20 cellular contexts compared by ENCODE assay signal in genomic region chr16:66493490-66494401, GRCh38. TPM values are rescaled to one million over a fixed set of nuclear protein-coding genes. Genes with fewer than 3 reads are reported as not detected.
A peak's percentile ranks its signal among the peaks of the same experiment; 100 is the strongest.
DNase-seq lines count a peak whose midpoint lies in the region; ATAC-seq and TF ChIP-seq lines count a peak whose summit lies in the region.
"Had no signal": no experiment of that assay in that cellular context is flagged by ENCODE, and none has a peak within 500 bp of the region (broad histone marks: within the 10 kb centered on the region; RNA-seq: fewer than 3 reads in every experiment).

No MANE protein-coding gene starts in this region.

- peaks cover 16% of the 10 kb centered on the region; the same call in 1 of the 2 replicates for H3K36me3 Mint-ChIP-seq in WTC11
- H3K36me3 Mint-ChIP-seq in MCF 10A (ENCODE audit: insufficient read depth, unreplicated experiment), result peaks cover 5% of the 10 kb centered on the region
- H3K36me3 Mint-ChIP-seq: CD4-positive, CD25-positive, alpha-beta regulatory T cell had no signal

- no peaks in the 10 kb centered on the region for H3K9me3 ChIP-seq in transverse colon

- no peak overlapping the region for H3K4me3 Mint-ChIP-seq in WTC11
- no peak overlapping the region for H3K4me3 Mint-ChIP-seq in MCF 10A (ENCODE audit: unreplicated experiment)
- H3K4me3 Mint-ChIP-seq: CD4-positive, CD25-positive, alpha-beta regulatory T cell had no signal

- 86% methylated on average over 14 of the region's 14 CpGs; no CpG with 5 or more reads in 1 of the 2 donors for WGBS in transverse colon (ENCODE audit: low coverage in 1 of 2), 2 donors

- no peak for TF ChIP-seq EP300 in transverse colon (IDR thresholded peaks at IDR 0.05; ENCODE audit: low read depth)

- TF ChIP-seq CTCF in WTC11 (IDR thresholded peaks at IDR 0.05) (no peak), transverse colon (IDR thresholded peaks at IDR 0.05) (no peak), MCF 10A (IDR thresholded peaks at IDR 0.05; ENCODE audit: unreplicated experiment) (no peak)

- no peak overlapping the region for H3K27ac Mint-ChIP-seq in WTC11
- H3K27ac Mint-ChIP-seq in MCF 10A (ENCODE audit: low read depth, unreplicated experiment), result no peak overlapping the region
- H3K27ac Mint-ChIP-seq: CD4-positive, CD25-positive, alpha-beta regulatory T cell had no signal

- intact Hi-C loops in posterior vena cava (cut with DNase I) (no loop called here), transverse colon (cut with DNase I; ENCODE audit: low total_unique reads) (no loop called here), MCF 10A (cut with micrococcal nuclease) (no loop called here)

- no TSS peak for BruUV-seq in MCF 10A (replicated peaks; lab: Mats Ljungman, UMichigan)

- peak; percentile 52 for DNase-seq in activated CD8-positive, alpha-beta memory T cell treated with anti-CD3 and anti-CD28 coated beads for 24 hours
- no peak for DNase-seq in activated CD8-positive, alpha-beta memory T cell treated with anti-CD3 and anti-CD28 coated beads, Interleukin-2, amount 50 U/mL, for 4 hours
- DNase-seq in WTC11 (ENCODE audit: low spot score) (peak; percentile 5), posterior vena cava (ENCODE audit: low spot score) (peak; percentile 44), transverse colon (no peak), SW 1271 (lab: John Stamatoyannopoulos, UW) (no peak), MCF 10A (ENCODE audit: unreplicated experiment) (no peak)
- DNase-seq: BE2C; CD4-positive, CD25-positive, alpha-beta regulatory T cell; COR-L47; DMS 273 treated with DMSO at 0.1 percent for 48 hours; GDM1; GM23248; HCEC 1CT; NCI-H1105 treated with DMSO at 0.1 percent for 48 hours; NCI-H1694 treated with DMSO at 0.1 percent for 48 hours; NCI-H748 treated with DMSO at 0.1 percent for 48 hours; NK-92 treated with Interleukin-12 subunit alpha and Interleukin-12 subunit beta, amount 100 ng/mL, for 24 hours; SHP77 had no signal

- no peak for TF ChIP-seq POLR2A in transverse colon (IDR thresholded peaks at IDR 0.05)

- peaks cover 2% of the 10 kb centered on the region; the same call in 1 of the 2 replicates for H3K4me1 Mint-ChIP-seq in WTC11
- no peaks in the 10 kb centered on the region for H3K4me1 Mint-ChIP-seq in MCF 10A (ENCODE audit: insufficient read depth, unreplicated experiment)

- POLR2A ChIA-PET in WTC11 (lab: Charles Lee) (no interaction called here), MCF 10A (lab: Yijun Ruan, JAX) (interaction anchor here (1.7 kb wide), 1 partner anchor 14 kb away, joined by 4 read pairs; no protein-coding TSS in a partner anchor)

- in situ Hi-C loops in transverse colon (cut with MboI; ENCODE audit: low pct_ligation_motif_present in 1 of 4, low pct_unique_long_range_greater_than_20kb in 1 of 4, low sequenced_read_pairs in 3 of 4), result loop anchor here in 2 of 4 donors (25.0 kb wide), 1 partner anchor 94 kb away; the partner anchor contains the start of gene CMTM2 (in 2 of the 2)

- no peaks in the 10 kb centered on the region for H3K4me1 ChIP-seq in transverse colon
- H3K4me1 ChIP-seq: BE2C had no signal

- no peaks in the 10 kb centered on the region for H3K36me3 ChIP-seq in transverse colon
- H3K36me3 ChIP-seq: BE2C had no signal

- ATAC-seq in WTC11 (no peak), esophagus mucosa (peak; percentile 22)

- no peaks in the 10 kb centered on the region for H3K27me3 ChIP-seq in transverse colon
- H3K27me3 ChIP-seq: BE2C had no signal

- H3K27me3 Mint-ChIP-seq in WTC11 (ENCODE audit: low read depth), result peaks cover 22% of the 10 kb centered on the region
- H3K27me3 Mint-ChIP-seq in MCF 10A (ENCODE audit: insufficient read depth, unreplicated experiment), result no peaks in the 10 kb centered on the region
- H3K27me3 Mint-ChIP-seq: CD4-positive, CD25-positive, alpha-beta regulatory T cell had no signal

- peaks cover 22% of the 10 kb centered on the region for H3K9me3 Mint-ChIP-seq in WTC11
- H3K9me3 Mint-ChIP-seq in MCF 10A (ENCODE audit: unreplicated experiment), result no peaks in the 10 kb centered on the region
- H3K9me3 Mint-ChIP-seq: CD4-positive, CD25-positive, alpha-beta regulatory T cell had no signal

- H3K4me3 ChIP-seq in transverse colon, result no peak overlapping the region
- H3K4me3 ChIP-seq: GM23248 had no signal

- CTCF ChIA-PET in WTC11 (lab: Charles Lee), result no interaction called here
- CTCF ChIA-PET in MCF 10A (lab: Yijun Ruan, JAX), result interaction anchor here (0.8 to 1.0 kb wide), 2 partner anchors 12 to 85 kb away, joined by 3 read pairs; no protein-coding TSS in a partner anchor

- H3K27ac ChIP-seq in transverse colon, result no peak overlapping the region
- H3K27ac ChIP-seq: GM23248 had no signal

TF ChIP-seq in WTC11, 78 proteins besides CTCF, POLR2A, EP300 and RAD21 (continues in another document):
- TF ChIP-seq GTF2I (CRISPR knock-in tag; conservative IDR thresholded peaks at IDR 0.05), result no peak
- no peak for TF ChIP-seq SOX15 (CRISPR knock-in tag; IDR thresholded peaks at IDR 0.05)
- TF ChIP-seq ESRRA (CRISPR knock-in tag; IDR thresholded peaks at IDR 0.05; ENCODE audit: borderline replicate concordance), result no peak
- no peak for TF ChIP-seq ZNF425 (CRISPR knock-in tag; conservative IDR thresholded peaks at IDR 0.05)
- TF ChIP-seq ZNF423 (CRISPR knock-in tag; IDR thresholded peaks at IDR 0.05), result no peak
- no peak for TF ChIP-seq PRDM15 (CRISPR knock-in tag; IDR thresholded peaks at IDR 0.05)
- no peak for TF ChIP-seq ERG (CRISPR knock-in tag; IDR thresholded peaks at IDR 0.05)
- no peak for TF ChIP-seq CREM (CRISPR knock-in tag; IDR thresholded peaks at IDR 0.05)
- TF ChIP-seq NR2C2 (CRISPR knock-in tag; IDR thresholded peaks at IDR 0.05), result no peak
- TF ChIP-seq IRF1 (CRISPR knock-in tag; IDR thresholded peaks at IDR 0.05), result no peak

RNA-seq across cellular contexts. Expression of gene TK2, which starts 56.2 kb away (rescaled TPM):
- total RNA-seq in WTC11 (2021), result 5.0 to 7.6 TPM (median 6.7 TPM) in 3 replicates
- total RNA-seq in esophagus mucosa, result 8.5 TPM
- total RNA-seq in posterior vena cava, result 10 to 100 TPM; 23.6 to 37.2 TPM
- 10 to 100 TPM; 15.7 to 20.6 (median 16.6) TPM for total RNA-seq in transverse colon
- 31.2 and 38.2 TPM in 2 replicates for total RNA-seq in MCF 10A (2022)

RNA-seq across cellular contexts. Expression of gene CKLF, which starts 58.6 kb away (rescaled TPM):
- total RNA-seq in WTC11 (2021), result 21.0 to 23.9 TPM (median 23.8 TPM) in 3 replicates
- total RNA-seq in esophagus mucosa, result 14.2 TPM
- total RNA-seq in posterior vena cava, result 10 to 100 TPM; 22.0 to 25.4 TPM
- total RNA-seq in transverse colon, result 100 to 1,000 TPM in 1 of 4 donors, 10 to 100 TPM in 3; 25.3 to 108 (median 39.1) TPM
- total RNA-seq in MCF 10A (2022), result 41.3 and 57.8 TPM in 2 replicates

Comparison
In these comparisons a context has a peak if more than half of its experiments do, and no peak if none do; other contexts are left out.
1. DNase-seq: peak in activated CD8-positive, alpha-beta memory T cell treated with anti-CD3 and anti-CD28 coated beads for 24 hours (single experiment), WTC11 (single experiment) and posterior vena cava (single experiment); none in activated CD8-positive, alpha-beta memory T cell treated with anti-CD3 and anti-CD28 coated beads, Interleukin-2, amount 50 U/mL, for 4 hours (single experiment), transverse colon (single experiment), SW 1271 (0 of 2) and MCF 10A (single experiment).